In genomic region chr11:115872418-115872817, GRCh38 we compare ENCODE assay signal across 1 cellular context.
TF ChIP-seq lines count a peak whose summit lies in the region.

No MANE protein-coding gene starts in this region.

TF ChIP-seq in GM23338, 12 proteins besides CTCF, POLR2A, EP300 and RAD21 (continued from another document):
- TF ChIP-seq, protein P1, sequence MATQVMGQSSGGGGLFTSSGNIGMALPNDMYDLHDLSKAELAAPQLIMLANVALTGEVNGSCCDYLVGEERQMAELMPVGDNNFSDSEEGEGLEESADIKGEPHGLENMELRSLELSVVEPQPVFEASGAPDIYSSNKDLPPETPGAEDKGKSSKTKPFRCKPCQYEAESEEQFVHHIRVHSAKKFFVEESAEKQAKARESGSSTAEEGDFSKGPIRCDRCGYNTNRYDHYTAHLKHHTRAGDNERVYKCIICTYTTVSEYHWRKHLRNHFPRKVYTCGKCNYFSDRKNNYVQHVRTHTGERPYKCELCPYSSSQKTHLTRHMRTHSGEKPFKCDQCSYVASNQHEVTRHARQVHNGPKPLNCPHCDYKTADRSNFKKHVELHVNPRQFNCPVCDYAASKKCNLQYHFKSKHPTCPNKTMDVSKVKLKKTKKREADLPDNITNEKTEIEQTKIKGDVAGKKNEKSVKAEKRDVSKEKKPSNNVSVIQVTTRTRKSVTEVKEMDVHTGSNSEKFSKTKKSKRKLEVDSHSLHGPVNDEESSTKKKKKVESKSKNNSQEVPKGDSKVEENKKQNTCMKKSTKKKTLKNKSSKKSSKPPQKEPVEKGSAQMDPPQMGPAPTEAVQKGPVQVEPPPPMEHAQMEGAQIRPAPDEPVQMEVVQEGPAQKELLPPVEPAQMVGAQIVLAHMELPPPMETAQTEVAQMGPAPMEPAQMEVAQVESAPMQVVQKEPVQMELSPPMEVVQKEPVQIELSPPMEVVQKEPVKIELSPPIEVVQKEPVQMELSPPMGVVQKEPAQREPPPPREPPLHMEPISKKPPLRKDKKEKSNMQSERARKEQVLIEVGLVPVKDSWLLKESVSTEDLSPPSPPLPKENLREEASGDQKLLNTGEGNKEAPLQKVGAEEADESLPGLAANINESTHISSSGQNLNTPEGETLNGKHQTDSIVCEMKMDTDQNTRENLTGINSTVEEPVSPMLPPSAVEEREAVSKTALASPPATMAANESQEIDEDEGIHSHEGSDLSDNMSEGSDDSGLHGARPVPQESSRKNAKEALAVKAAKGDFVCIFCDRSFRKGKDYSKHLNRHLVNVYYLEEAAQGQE (IDR thresholded peaks at IDR 0.05; ENCODE audit: unreplicated experiment), result no peak
- TF ChIP-seq STAT1 (IDR thresholded peaks at IDR 0.05; ENCODE audit: unreplicated experiment), result no peak
- TF ChIP-seq ZNF331 (CRISPR knock-in tag; IDR thresholded peaks at IDR 0.05; ENCODE audit: low read depth), result no peak
